9 cellular contexts compared by ENCODE assay signal in the genomic region with DNA sequence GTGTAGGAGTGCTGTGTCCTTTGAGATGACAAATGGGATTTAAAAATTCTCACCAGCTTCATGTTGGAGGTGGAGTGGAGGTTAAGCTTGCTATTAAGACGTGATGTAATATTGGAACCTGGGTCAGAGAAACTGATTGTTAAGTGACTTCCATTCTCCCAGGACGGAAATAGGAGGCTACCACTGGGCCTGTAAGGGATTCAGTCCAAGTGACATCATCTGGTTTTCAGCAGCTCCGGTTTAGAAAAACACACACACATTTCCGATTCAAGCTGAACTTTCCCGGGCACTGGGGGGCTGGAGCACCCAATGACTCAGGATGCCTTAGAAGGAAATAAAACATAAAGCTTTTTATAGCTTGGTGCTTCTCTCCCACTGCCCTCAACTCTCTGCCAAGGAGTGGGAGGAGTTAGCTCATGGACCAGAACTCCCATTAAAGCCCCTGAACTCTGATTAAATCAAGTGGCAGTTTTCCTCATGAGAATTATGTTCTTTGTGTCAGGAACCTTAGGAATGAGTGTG. TPM values are rescaled to one million over a fixed set of nuclear protein-coding genes. Genes with fewer than 3 reads are reported as not detected.
DNase-seq lines count a peak whose midpoint lies in the region; FAIRE-seq and TF ChIP-seq lines count a peak whose summit lies in the region.
"Had no signal": no experiment of that assay in that cellular context is flagged by ENCODE, and none has a peak within 500 bp of the region (broad histone marks: within the 10 kb centered on the region; RNA-seq: fewer than 3 reads in every experiment).

No MANE protein-coding gene starts in this region.

- peaks cover 29% of the 10 kb centered on the region for H3K36me3 ChIP-seq in left ventricle myocardium inferior
- peaks cover 3 to 9% of the 10 kb centered on the region in 2 donors for H3K36me3 ChIP-seq in small intestine (ENCODE audit: control insufficient read depth in 2 of 2, insufficient read depth in 2 of 2, low read length in 2 of 2)

- H3K4me3 ChIP-seq in left ventricle myocardium inferior (no peak overlapping the region), small intestine (ENCODE audit: low read depth in 1 of 2, low read length in 2 of 2) (no peak overlapping the region)

- peaks cover 37% of the 10 kb centered on the region for H3K4me1 Mint-ChIP-seq in activated naive CD8-positive, alpha-beta T cell treated with anti-CD3 and anti-CD28 coated beads for 36 hours

- FAIRE-seq in small intestine (lab: Jason Lieb, UNC) = no peak
- FAIRE-seq: frontal cortex had no signal

- DNase-seq in H4 (ENCODE audit: low spot score) (peak; percentile 96), left ventricle myocardium inferior (peak; percentile 49), small intestine (peak; percentile 52), NCI-H2029 treated with DMSO at 0.1 percent for 48 hours (lab: John Stamatoyannopoulos, UW) (no peak), GDM1 (lab: John Stamatoyannopoulos, UW) (no peak), GM10266 (ENCODE audit: extremely low spot score) (no peak), OCI-M2 (lab: John Stamatoyannopoulos, UW; ENCODE audit: unreplicated experiment) (no peak)
- no peak for DNase-seq in activated naive CD8-positive, alpha-beta T cell treated with anti-CD3 and anti-CD28 coated beads for 36 hours

- H3K27ac ChIP-seq in left ventricle myocardium inferior (replicated peaks) = peak overlapping the region; percentile 84
- H3K27ac ChIP-seq in small intestine (ENCODE audit: low read depth in 1 of 2, low read length in 1 of 2) = peak overlapping the region; percentile 63 to 76

- H3K27me3 Mint-ChIP-seq in activated naive CD8-positive, alpha-beta T cell treated with anti-CD3 and anti-CD28 coated beads for 36 hours = no peaks in the 10 kb centered on the region

- H3K27me3 ChIP-seq in left ventricle myocardium inferior (ENCODE audit: low read depth) = no peaks in the 10 kb centered on the region
- no peaks in the 10 kb centered on the region for H3K27me3 ChIP-seq in small intestine (ENCODE audit: control insufficient read depth in 2 of 2, insufficient read depth in 2 of 2, low read length in 2 of 2)

- intact Hi-C loops in left ventricle myocardium inferior (cut with micrococcal nuclease) = loop anchor here (10.0 kb wide), 2 partner anchors 126 to 286 kb away; no protein-coding TSS in a partner anchor

- H3K9me3 Mint-ChIP-seq in activated naive CD8-positive, alpha-beta T cell treated with anti-CD3 and anti-CD28 coated beads for 36 hours = no peaks in the 10 kb centered on the region

- peak overlapping the region; percentile 56 for H3K27ac Mint-ChIP-seq in activated naive CD8-positive, alpha-beta T cell treated with anti-CD3 and anti-CD28 coated beads for 36 hours

- WGBS in small intestine, 3 donors = 19 to 30% (median 30%) methylated on average over 5 of the region's 5 CpGs

- no peak for TF ChIP-seq CTCF in left ventricle myocardium inferior (IDR thresholded peaks at IDR 0.05; ENCODE audit: borderline replicate concordance)
- TF ChIP-seq CTCF in GM10266 (IDR thresholded peaks at IDR 0.05; ENCODE audit: control insufficient read depth, insufficient read depth, low read depth, missing control alignments) = no peak

- H3K4me1 ChIP-seq in left ventricle myocardium inferior (peaks cover 52% of the 10 kb centered on the region), small intestine (ENCODE audit: control insufficient read depth in 2 of 2, insufficient read depth in 1 of 2, low read depth in 1 of 2, low read length in 1 of 2) (no peaks in the 10 kb centered on the region)

- H3K4me3 Mint-ChIP-seq in activated naive CD8-positive, alpha-beta T cell treated with anti-CD3 and anti-CD28 coated beads for 36 hours = no peak overlapping the region

- peaks cover 20% of the 10 kb centered on the region for H3K36me3 Mint-ChIP-seq in activated naive CD8-positive, alpha-beta T cell treated with anti-CD3 and anti-CD28 coated beads for 36 hours

- H3K9me3 ChIP-seq in left ventricle myocardium inferior (replicated peaks) (no peaks in the 10 kb centered on the region), small intestine (ENCODE audit: control insufficient read depth, low read depth) (no peaks in the 10 kb centered on the region)

RNA-seq across cellular contexts. Expression of gene CALM1, which starts 12.4 kb away (rescaled TPM):
- total RNA-seq in H4 (2014; rRNA removed; shearing (Covaris generic)) = 271 and 291 TPM in 2 replicates
- 100 to 1,000 TPM; 437 to 439 TPM for total RNA-seq in activated naive CD8-positive, alpha-beta T cell treated with anti-CD3 and anti-CD28 coated beads for 36 hours
- total RNA-seq in left ventricle myocardium inferior = 503 TPM
- polyA plus RNA-seq in small intestine = 1,000 to 10,000 TPM in 2 of 3 donors, 100 to 1,000 TPM in 1; 769 to 1,791 (median 1,073) TPM

Comparison
In these comparisons a context has a peak if more than half of its experiments do, and no peak if none do; other contexts are left out.
1. DNase-seq: peak in H4 (single experiment), left ventricle myocardium inferior (single experiment) and small intestine (single experiment); none in activated naive CD8-positive, alpha-beta T cell treated with anti-CD3 and anti-CD28 coated beads for 36 hours (single experiment), NCI-H2029 treated with DMSO at 0.1 percent for 48 hours (single experiment), GDM1 (single experiment), GM10266 (single experiment) and OCI-M2 (single experiment).